ENCODE assay signal across 8 cellular contexts in genomic region chr1:6199298-6200187, GRCh38. TPM values are rescaled to one million over a fixed set of nuclear protein-coding genes. Genes with fewer than 3 reads are reported as not detected.
DNase-seq lines count a peak whose midpoint lies in the region; ATAC-seq and TF ChIP-seq lines count a peak whose summit lies in the region.

TSS of gene RPL22 (minus strand) at chr1:6199595. CDS start at chr1:6199573, 22 bp downstream.

- POLR2A ChIA-PET in Panc1 (lab: Charles Lee), result no interaction called here

- no peak for TF ChIP-seq CTCF in Panc1 (IDR thresholded peaks at IDR 0.05)

- H3K4me3 ChIP-seq in Panc1 (ENCODE audit: low read depth in 2 of 2, low read length in 2 of 2), result peak within 1 kb of the TSS; percentile 86 to 96
- peak within 1 kb of the TSS; percentile 89 for H3K4me3 ChIP-seq in mucosa of rectum (ENCODE audit: low read length in 2 of 2)

- peak within 1 kb of the TSS; percentile 94 for H3K4me3 Mint-ChIP-seq in activated T-cell treated with anti-CD3 and anti-CD28 coated beads, Interleukin-2, amount 50 U/mL, for 4 hours

- DNase-seq in DMS53 (lab: John Stamatoyannopoulos, UW), result peak; percentile 100
- DNase-seq in KG1 (lab: John Stamatoyannopoulos, UW), result peak; percentile 94
- DNase-seq in Panc1 (ENCODE audit: low read depth, low spot score), result peak; percentile 96
- DNase-seq in activated T-cell treated with anti-CD3 and anti-CD28 coated beads, Interleukin-2, amount 50 U/mL, for 4 hours, result peak; percentile 95
- DNase-seq in erythroblast (lab: John Stamatoyannopoulos, UW), result peak; percentile 98 to 99
- peak; percentile 98 for DNase-seq in stimulated activated CD8-positive, alpha-beta memory T cell treated with anti-CD3 and anti-CD28 coated beads, Interleukin-4, amount 100 ng/mL, for 48 hours

- in situ Hi-C loops in Panc1 (cut with HindIII; ENCODE audit: low pct_unique_long_range_greater_than_20kb, low sequenced_read_pairs), result no loop called here

- no peaks in the 10 kb centered on the region for H3K9me3 Mint-ChIP-seq in activated T-cell treated with anti-CD3 and anti-CD28 coated beads, Interleukin-2, amount 50 U/mL, for 4 hours

- TF ChIP-seq POLR2A in erythroblast (IDR thresholded peaks at IDR 0.05; ENCODE audit: low read length), result peak; percentile 89

- no peaks in the 10 kb centered on the region for H3K27me3 ChIP-seq in Panc1 (ENCODE audit: control insufficient read depth, insufficient read depth, low read length)
- H3K27me3 ChIP-seq in mucosa of rectum (ENCODE audit: control insufficient read depth in 2 of 2, insufficient read depth in 2 of 2, low read length in 2 of 2), result no peaks in the 10 kb centered on the region

- no TSS peak for BruUV-seq in Panc1 (replicated peaks; lab: Mats Ljungman, UMichigan)

- H3K9me3 ChIP-seq in Panc1 (ENCODE audit: control insufficient read depth, insufficient read depth, low read depth, low read length), result no peaks in the 10 kb centered on the region
- H3K9me3 ChIP-seq in mucosa of rectum (ENCODE audit: control insufficient read depth in 2 of 2, low read length in 2 of 2), result no peaks in the 10 kb centered on the region

- H3K4me1 ChIP-seq in Panc1 (ENCODE audit: control insufficient read depth, insufficient read depth, low read length), result peaks cover 15% of the 10 kb centered on the region
- H3K4me1 ChIP-seq in mucosa of rectum (ENCODE audit: control insufficient read depth in 2 of 2, insufficient read depth in 2 of 2, low read length in 2 of 2), result peaks cover 13% of the 10 kb centered on the region in 2 donors

- peaks cover 44% of the 10 kb centered on the region for H3K4me1 Mint-ChIP-seq in activated T-cell treated with anti-CD3 and anti-CD28 coated beads, Interleukin-2, amount 50 U/mL, for 4 hours (ENCODE audit: low read depth)

- H3K9ac ChIP-seq in mucosa of rectum (ENCODE audit: low read depth in 1 of 2, low read length in 2 of 2), result peak within 1 kb of the TSS; percentile 83 to 93

- intact Hi-C loops in Panc1 (cut with micrococcal nuclease; ENCODE audit: unreplicated experiment), result no loop called here

- CTCF ChIA-PET in Panc1 (lab: Charles Lee), result no interaction called here

- H3K27ac ChIP-seq in Panc1 (ENCODE audit: low read length) (peak within 1 kb of the TSS; percentile 99), mucosa of rectum (ENCODE audit: low read depth in 2 of 2, low read length in 2 of 2) (peak within 1 kb of the TSS; percentile 69 to 72)

- no peaks in the 10 kb centered on the region for H3K27me3 Mint-ChIP-seq in activated T-cell treated with anti-CD3 and anti-CD28 coated beads, Interleukin-2, amount 50 U/mL, for 4 hours (ENCODE audit: low read depth)

- H3K36me3 Mint-ChIP-seq in activated T-cell treated with anti-CD3 and anti-CD28 coated beads, Interleukin-2, amount 50 U/mL, for 4 hours (ENCODE audit: insufficient read depth), result peaks cover 26% of the 10 kb centered on the region

- ATAC-seq in GM21723 (IDR thresholded peaks at IDR 0.05; ENCODE audit: unreplicated experiment) (peak; percentile 93), Panc1 (peak; percentile 97)
- peak; percentile 97 to 98 for ATAC-seq in activated T-cell treated with anti-CD3 and anti-CD28 coated beads, Interleukin-2, amount 50 U/mL, for 4 hours

- H3K36me3 ChIP-seq in Panc1 (ENCODE audit: control insufficient read depth, insufficient read depth, low read length) (peaks cover 26% of the 10 kb centered on the region), mucosa of rectum (ENCODE audit: control insufficient read depth in 2 of 2, insufficient read depth in 2 of 2, low read length in 2 of 2) (peaks cover 4 to 9% of the 10 kb centered on the region in 2 donors)

RNA-seq across cellular contexts. Expression of gene RPL22, which starts in this region (rescaled TPM):
- 309 TPM for total RNA-seq in Panc1 (2021; ENCODE audit: unreplicated experiment)
- 319 TPM for polyA plus RNA-seq in Panc1 (2012; ENCODE audit: insufficient read length)
- 100 to 1,000 TPM; 395 to 423 (median 403) TPM for total RNA-seq in activated T-cell treated with anti-CD3 and anti-CD28 coated beads, Interleukin-2, amount 50 U/mL, for 4 hours

Comparison
In these comparisons a context has a peak if more than half of its experiments do, and no peak if none do; other contexts are left out.
1. Peak in every context shown above with its lines: DNase-seq, ATAC-seq, H3K4me3 ChIP-seq and H3K27ac ChIP-seq.